In genomic region chr6:27893836-27894807, GRCh38 we compare ENCODE assay signal across 8 cellular contexts. TPM values are rescaled to one million over a fixed set of nuclear protein-coding genes. Genes with fewer than 3 reads are reported as not detected.
DNase-seq lines count a peak whose midpoint lies in the region; ATAC-seq and TF ChIP-seq lines count a peak whose summit lies in the region.

No MANE protein-coding gene starts in this region.

- TF ChIP-seq CTCF in choroid plexus epithelial cell (conservative IDR thresholded peaks at IDR 0.05; ENCODE audit: low read depth, low read length) (no peak), kidney epithelial cell (IDR thresholded peaks at IDR 0.05; ENCODE audit: insufficient read depth, low read length, poor library complexity, severe bottlenecking) (no peak)

- in situ Hi-C loops in ACHN (cut with HindIII; ENCODE audit: low pct_ligation_motif_present, low pct_unique_long_range_greater_than_20kb, low sequenced_read_pairs): no loop called here

- no peaks in the 10 kb centered on the region for H3K27me3 ChIP-seq in kidney epithelial cell (ENCODE audit: control insufficient read depth, insufficient read depth, low read length)

- DNase-seq in ACHN (peak; percentile 95), GOT3 (lab: John Stamatoyannopoulos, UW) (peak; percentile 39), NCI-H2227 treated with DMSO at 0.1 percent for 48 hours (lab: John Stamatoyannopoulos, UW) (peak; percentile 94), choroid plexus epithelial cell (ENCODE audit: low read depth) (peak; percentile 97), kidney epithelial cell (ENCODE audit: low read depth) (peak; percentile 85)
- DNase-seq in activated CD4-positive, CD25-positive, alpha-beta regulatory T cell treated with anti-CD3 and anti-CD28 coated beads, Interleukin-2, amount 50 U/mL, for 16 hours (ENCODE audit: low read depth, low spot score): peak; percentile 66
- peak; percentile 59 for DNase-seq in stimulated activated CD4-positive, alpha-beta T cell treated with anti-CD3 and anti-CD28 coated beads, Interleukin-12 subunit alpha, Interleukin-12 subunit beta, amount 100 ng/mL, for 4 hours

- peak overlapping the region; percentile 87 for H3K4me3 ChIP-seq in choroid plexus epithelial cell (ENCODE audit: low read depth, low read length)
- peak overlapping the region; percentile 61 for H3K4me3 ChIP-seq in kidney epithelial cell (ENCODE audit: low read depth, low read length)

- H3K36me3 ChIP-seq in kidney epithelial cell (ENCODE audit: control insufficient read depth, insufficient read depth, low read length): no peaks in the 10 kb centered on the region

- ATAC-seq in GM21528 (IDR thresholded peaks at IDR 0.05; ENCODE audit: low FRiP score, unreplicated experiment): no peak

RNA-seq across cellular contexts. Expression of gene OR2B2, which starts 18.1 kb away (rescaled TPM):
- not detected in 2 replicates for total RNA-seq in kidney epithelial cell

Comparison
In these comparisons a context has a peak if more than half of its experiments do, and no peak if none do; other contexts are left out.
1. DNase-seq: peak in every context shown above with its lines; median percentile 97 in choroid plexus epithelial cell; 95 in ACHN; 94 in NCI-H2227 treated with DMSO at 0.1 percent for 48 hours; 85 in kidney epithelial cell; 66 in activated CD4-positive, CD25-positive, alpha-beta regulatory T cell treated with anti-CD3 and anti-CD28 coated beads, Interleukin-2, amount 50 U/mL, for 16 hours; 59 in stimulated activated CD4-positive, alpha-beta T cell treated with anti-CD3 and anti-CD28 coated beads, Interleukin-12 subunit alpha, Interleukin-12 subunit beta, amount 100 ng/mL, for 4 hours; 39 in GOT3.